ENCODE assay signal across 35 cellular contexts in the genomic region with DNA sequence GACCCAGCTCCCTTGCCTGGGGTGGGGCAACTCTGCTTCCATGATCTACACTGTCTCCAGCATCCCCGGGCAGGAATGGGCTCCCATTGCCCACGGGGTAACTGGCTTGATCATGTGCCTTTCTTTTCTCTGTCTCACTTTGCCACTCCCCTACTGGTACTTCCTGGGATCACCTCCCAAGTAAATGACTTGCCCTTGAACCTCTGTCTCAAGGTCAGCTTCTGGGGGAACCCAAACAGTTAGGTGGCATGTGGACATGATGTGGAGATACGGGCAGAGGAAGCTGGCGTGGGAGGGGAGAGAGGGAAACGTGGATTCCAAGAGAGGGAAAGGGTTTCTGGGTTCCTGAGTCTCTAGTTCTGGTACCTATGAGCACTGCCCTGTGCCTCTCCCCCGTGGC.
"Had no signal": no experiment of that assay in that cellular context is flagged by ENCODE, and none has a peak within 500 bp of the region (broad histone marks: within the 10 kb centered on the region; RNA-seq: fewer than 3 reads in every experiment).

No MANE protein-coding gene starts in this region.

- H3K36me3 Mint-ChIP-seq: activated naive CD4-positive, alpha-beta T cell treated with anti-CD3 and anti-CD28 coated beads, Interleukin-2, amount 50 U/mL, for 72 hours; T-cell had no signal

- H2AFZ ChIP-seq: PC-9 had no signal

- DNase-seq: activated CD4-positive, alpha-beta T cell treated with anti-CD3 and anti-CD28 coated beads for 36 hours; activated CD4-positive, alpha-beta T cell treated with anti-CD3 and anti-CD28 coated beads, Interleukin-2, amount 10 ng/mL, durations not matched to agents 7 days and 5 days; activated CD4-positive, alpha-beta T cell treated with anti-CD3 and anti-CD28 coated beads, Interleukin-2, amount 50 U/mL, for 48 hours; activated CD8-positive, alpha-beta T cell treated with anti-CD3 and anti-CD28 coated beads, Interleukin-2, amount 10 ng/mL, durations not matched to agents 7 days and 5 days; activated gamma-delta T cell treated with Interleukin-2 at 50 U/mL for 16 hours; activated naive CD4-positive, alpha-beta T cell treated with anti-CD3 and anti-CD28 coated beads for 36 hours; activated T-cell treated with anti-CD3 and anti-CD28 coated beads for 4 hours; activated T-cell treated with anti-CD3 and anti-CD28 coated beads, Interleukin-2, amount 50 U/mL, for 4 hours; adrenal gland; body of pancreas; caudate nucleus; cerebellar nuclear complex; MG63; NCI-H1048; NCI-H1105 treated with DMSO at 0.1 percent for 48 hours; NCI-H1436; NCI-H1694; NCI-H1930; NCI-H2081 treated with DMSO at 0.1 percent for 48 hours; NCI-H226; NCI-H446 treated with DMSO at 0.1 percent for 48 hours; NCI-H524; NK-92 treated with Interleukin-12 subunit alpha and Interleukin-12 subunit beta, amount 100 ng/mL, for 24 hours; PC-9; SIG-M5; T-cell; T-helper 17 cell; T1000 had no signal

- H3K4me2 ChIP-seq: PC-9 had no signal

- H3K4me1 Mint-ChIP-seq: activated CD4-positive, alpha-beta T cell treated with anti-CD3 and anti-CD28 coated beads for 36 hours; activated CD4-positive, alpha-beta T cell treated with anti-CD3 and anti-CD28 coated beads, Interleukin-2, amount 10 ng/mL, durations not matched to agents 7 days and 5 days; T-cell had no signal

- H3K27me3 ChIP-seq: adrenal gland, body of pancreas, breast epithelium, MG63 had no signal

- H3K4me3 ChIP-seq: adrenal gland, body of pancreas, breast epithelium, MG63, PC-9 had no signal

- H3K27me3 Mint-ChIP-seq: activated CD4-positive, alpha-beta T cell treated with anti-CD3 and anti-CD28 coated beads for 36 hours had no signal

- H3K4me3 Mint-ChIP-seq: activated CD4-positive, alpha-beta T cell treated with anti-CD3 and anti-CD28 coated beads for 36 hours; activated CD4-positive, alpha-beta T cell treated with anti-CD3 and anti-CD28 coated beads, Interleukin-2, amount 10 ng/mL, durations not matched to agents 7 days and 5 days; activated CD8-positive, alpha-beta T cell treated with anti-CD3 and anti-CD28 coated beads, Interleukin-2, amount 10 ng/mL, durations not matched to agents 7 days and 5 days; activated naive CD4-positive, alpha-beta T cell treated with anti-CD3 and anti-CD28 coated beads for 36 hours; activated T-cell treated with anti-CD3 and anti-CD28 coated beads, Interleukin-2, amount 50 U/mL, for 4 hours; activated T-helper 1 cell treated with anti-CD3 and anti-CD28 coated beads, Interleukin-12 subunit alpha, Interleukin-12 subunit beta, Interleukin-2, Interleukin-4 antibody, amounts not matched to agents 30 ng/mL and 10 ng/mL and 1 ng/mL, durations not matched to agents 14 hours and 24 hours and 36 hours; T-cell; T-helper 17 cell had no signal

- H3K36me3 ChIP-seq: adrenal gland, breast epithelium, MG63 had no signal

- H3K27ac Mint-ChIP-seq: activated CD4-positive, alpha-beta T cell treated with anti-CD3 and anti-CD28 coated beads for 36 hours; activated CD4-positive, alpha-beta T cell treated with anti-CD3 and anti-CD28 coated beads, Interleukin-2, amount 10 ng/mL, durations not matched to agents 7 days and 5 days; activated CD8-positive, alpha-beta T cell treated with anti-CD3 and anti-CD28 coated beads, Interleukin-2, amount 10 ng/mL, durations not matched to agents 7 days and 5 days; activated naive CD4-positive, alpha-beta T cell treated with anti-CD3 and anti-CD28 coated beads for 36 hours; activated naive CD4-positive, alpha-beta T cell treated with anti-CD3 and anti-CD28 coated beads, Interleukin-2, amount 50 U/mL, for 72 hours; activated T-helper 1 cell treated with anti-CD3 and anti-CD28 coated beads, Interleukin-12 subunit alpha, Interleukin-12 subunit beta, Interleukin-2, Interleukin-4 antibody, amounts not matched to agents 30 ng/mL and 10 ng/mL and 1 ng/mL, durations not matched to agents 14 hours and 24 hours and 36 hours; T-cell; T-helper 17 cell had no signal

- H3K27ac ChIP-seq: adrenal gland, body of pancreas, breast epithelium, PC-9, RWPE1 had no signal

- H3K9me3 ChIP-seq: adrenal gland, body of pancreas, breast epithelium, MG63 had no signal

- H3K4me1 ChIP-seq: adrenal gland, breast epithelium had no signal

- H3K9me3 Mint-ChIP-seq: activated CD4-positive, alpha-beta T cell treated with anti-CD3 and anti-CD28 coated beads, Interleukin-2, amount 10 ng/mL, durations not matched to agents 7 days and 5 days; activated naive CD4-positive, alpha-beta T cell treated with anti-CD3 and anti-CD28 coated beads for 36 hours; activated naive CD4-positive, alpha-beta T cell treated with anti-CD3 and anti-CD28 coated beads, Interleukin-2, amount 50 U/mL, for 72 hours; activated T-cell treated with anti-CD3 and anti-CD28 coated beads, Interleukin-2, amount 50 U/mL, for 4 hours; activated T-helper 1 cell treated with anti-CD3 and anti-CD28 coated beads, Interleukin-12 subunit alpha, Interleukin-12 subunit beta, Interleukin-2, Interleukin-4 antibody, amounts not matched to agents 30 ng/mL and 10 ng/mL and 1 ng/mL, durations not matched to agents 14 hours and 24 hours and 36 hours; T-cell had no signal

- ATAC-seq: activated CD4-positive, alpha-beta T cell treated with anti-CD3 and anti-CD28 coated beads for 36 hours; activated CD4-positive, CD25-positive, alpha-beta regulatory T cell treated with anti-CD3 and anti-CD28 coated beads, Interleukin-2, amount 50 U/mL, for 24 hours; activated CD8-positive, alpha-beta T cell treated with anti-CD3 and anti-CD28 coated beads, Interleukin-2, amount 10 ng/mL, durations not matched to agents 7 days and 5 days; activated naive CD4-positive, alpha-beta T cell treated with anti-CD3 and anti-CD28 coated beads, Interleukin-2, amount 50 U/mL, for 72 hours; activated T-cell treated with anti-CD3 and anti-CD28 coated beads, Interleukin-2, amount 50 U/mL, for 4 hours; body of pancreas; Right ventricle myocardium inferior; SK-N-SH treated with all-trans-retinoic acid at 6 μM for 48 hours; T-cell; T-helper 17 cell had no signal
